26 cellular contexts compared by ENCODE assay signal in genomic region chr10:115895196-115895595, GRCh38.
"Had no signal": no experiment of that assay in that cellular context is flagged by ENCODE, and none has a peak within 500 bp of the region (broad histone marks: within the 10 kb centered on the region; RNA-seq: fewer than 3 reads in every experiment).

No MANE protein-coding gene starts in this region.

- H3K4me3 ChIP-seq: left ventricle myocardium inferior, lung, right lobe of liver, stomach, testis, thyroid gland, transverse colon, upper lobe of right lung had no signal

- H3K9ac ChIP-seq: parathyroid adenoma had no signal

- H3K27ac Mint-ChIP-seq: mesothelial cell of epicardium; naive B cell; natural killer cell; stimulated activated naive B cell treated with anti-CD40 and anti-IgM and Interleukin-4, amounts not matched to agents 10 μg/mL and 1 μg/mL and 100 μg/mL, for 72 hours had no signal

- H3K36me3 Mint-ChIP-seq: mesothelial cell of epicardium; naive B cell; natural killer cell; stimulated activated naive B cell treated with anti-CD40 and anti-IgM and Interleukin-4, amounts not matched to agents 10 μg/mL and 1 μg/mL and 100 μg/mL, for 72 hours had no signal

- H3K4me1 ChIP-seq: left ventricle myocardium inferior, parathyroid adenoma, right lobe of liver, stomach, testis, thyroid gland, transverse colon, upper lobe of right lung had no signal

- ATAC-seq: left colon; natural killer cell; right lobe of liver; stimulated activated naive B cell treated with anti-CD40 and anti-IgM and Interleukin-4, amounts not matched to agents 10 μg/mL and 1 μg/mL and 100 μg/mL, for 72 hours; stimulated activated naive CD8-positive, alpha-beta T cell treated with anti-CD3 and anti-CD28 coated beads, Interleukin-15, Interleukin-2, amounts not matched to agents 100 U/mL and 50 U/mL, for 24 hours; upper lobe of right lung had no signal

- DNase-seq: head of caudate nucleus; hippocampal formation; kidney glomerular epithelial cell; left colon; left ventricle myocardium inferior; mesendoderm; naive B cell; natural killer cell; occipital lobe; right lobe of liver; stimulated activated CD4-positive, alpha-beta T cell treated with anti-CD3 and anti-CD28 coated beads, Interleukin-12 subunit alpha, Interleukin-12 subunit beta, amount 100 ng/mL, for 4 hours; stimulated activated CD4-positive, alpha-beta T cell treated with anti-CD3 and anti-CD28 coated beads, Interleukin-15, amount 100 ng/mL, for 24 hours; stimulated activated CD4-positive, alpha-beta T cell treated with anti-CD3 and anti-CD28 coated beads, Interleukin-2, amount 100 ng/mL, for 24 hours; stimulated activated CD4-positive, alpha-beta T cell treated with anti-CD3 and anti-CD28 coated beads, Interleukin-4, amount 100 ng/mL, for 1 hour; stimulated activated naive B cell treated with anti-CD40 and anti-IgM and Interleukin-4, amounts not matched to agents 10 μg/mL and 1 μg/mL and 100 μg/mL, for 72 hours; stimulated activated naive CD8-positive, alpha-beta T cell treated with anti-CD3 and anti-CD28 coated beads, Interleukin-15, Interleukin-2, amounts not matched to agents 100 U/mL and 50 U/mL, for 24 hours; stomach; testis; transverse colon; upper lobe of right lung had no signal

- H3K27me3 Mint-ChIP-seq: naive B cell; stimulated activated naive B cell treated with anti-CD40 and anti-IgM and Interleukin-4, amounts not matched to agents 10 μg/mL and 1 μg/mL and 100 μg/mL, for 72 hours had no signal

- H2AFZ ChIP-seq: parathyroid adenoma had no signal

- H3K79me2 ChIP-seq: parathyroid adenoma had no signal

- H3K4me3 Mint-ChIP-seq: mesothelial cell of epicardium; natural killer cell; neural crest cell; stimulated activated naive B cell treated with anti-CD40 and anti-IgM and Interleukin-4, amounts not matched to agents 10 μg/mL and 1 μg/mL and 100 μg/mL, for 72 hours had no signal

- H3K4me1 Mint-ChIP-seq: naive B cell; natural killer cell; neural crest cell; stimulated activated naive B cell treated with anti-CD40 and anti-IgM and Interleukin-4, amounts not matched to agents 10 μg/mL and 1 μg/mL and 100 μg/mL, for 72 hours had no signal

- H3K27me3 ChIP-seq: neutrophil, right lobe of liver, stomach, testis, thyroid gland, transverse colon, upper lobe of right lung had no signal

- H3K27ac ChIP-seq: left ventricle myocardium inferior, neutrophil, parathyroid adenoma, right lobe of liver, stomach, testis, thyroid gland, transverse colon, upper lobe of right lung had no signal

- H3K36me3 ChIP-seq: left ventricle myocardium inferior, neutrophil, right lobe of liver, stomach, thyroid gland, transverse colon, upper lobe of right lung had no signal

- H3K9me3 Mint-ChIP-seq: mesothelial cell of epicardium, neural crest cell had no signal

- H3K9me3 ChIP-seq: left ventricle myocardium inferior, neutrophil, right lobe of liver, stomach, testis, thyroid gland, transverse colon, upper lobe of right lung had no signal
